ENCODE assay signal across 21 cellular contexts in genomic region chr11:27921472-27921871, GRCh38.
"Had no signal": no experiment of that assay in that cellular context is flagged by ENCODE, and none has a peak within 500 bp of the region (broad histone marks: within the 10 kb centered on the region; RNA-seq: fewer than 3 reads in every experiment).

No MANE protein-coding gene starts in this region.

- ATAC-seq: activated CD8-positive, alpha-beta T cell treated with anti-CD3 and anti-CD28 coated beads for 36 hours; activated T-helper 17 cell treated with anti-CD3 and anti-CD28 coated beads, Interleukin-2, amount 50 U/mL, for 72 hours; gastroesophageal sphincter; heart left ventricle; right cardiac atrium had no signal

- DNase-seq: activated CD4-positive, alpha-beta T cell treated with anti-CD3 and anti-CD28 coated beads, Interleukin-2, amount 10 ng/mL, durations not matched to agents 24 days and 14 days; activated CD4-positive, CD25-positive, alpha-beta regulatory T cell; activated CD8-positive, alpha-beta T cell treated with anti-CD3 and anti-CD28 coated beads for 36 hours; activated naive CD4-positive, alpha-beta T cell; activated naive CD8-positive, alpha-beta T cell treated with anti-CD3 and anti-CD28 coated beads for 36 hours; activated T-cell treated with anti-CD3 and anti-CD28 coated beads, Interleukin-2, amount 50 U/mL, for 1 hour; amygdala; effector memory CD4-positive, alpha-beta T cell; heart left ventricle; left ventricle myocardium inferior; occipital lobe; right cardiac atrium; stimulated activated CD4-positive, alpha-beta T cell treated with anti-CD3 and anti-CD28 coated beads, Interleukin-2, amount 100 ng/mL, for 48 hours; T1000 had no signal

- H3K4me3 ChIP-seq: gastroesophageal sphincter, heart left ventricle, left ventricle myocardium inferior, prostate gland, skin epidermis, tibial nerve had no signal

- FAIRE-seq: endothelial cell of umbilical vein, urothelium cell line had no signal
